10 cellular contexts compared by ENCODE assay signal in genomic region chr2:134706587-134707329, GRCh38. TPM values are rescaled to one million over a fixed set of nuclear protein-coding genes. Genes with fewer than 3 reads are reported as not detected.
A peak's percentile ranks its signal among the peaks of the same experiment; 100 is the strongest.
DNase-seq lines count a peak whose midpoint lies in the region; ATAC-seq and TF ChIP-seq lines count a peak whose summit lies in the region.
"Had no signal": no experiment of that assay in that cellular context is flagged by ENCODE, and none has a peak within 500 bp of the region (broad histone marks: within the 10 kb centered on the region; RNA-seq: fewer than 3 reads in every experiment).

No MANE protein-coding gene starts in this region.

- H3K36me3 ChIP-seq in CD8-positive, alpha-beta memory T cell (ENCODE audit: insufficient read depth, low read length): no peaks in the 10 kb centered on the region
- no peaks in the 10 kb centered on the region for H3K36me3 ChIP-seq in brain microvascular endothelial cell (replicated peaks)

- TF ChIP-seq RAD21 in Ishikawa (IDR thresholded peaks at IDR 0.05; ENCODE audit: low read depth): no peak

- H3K36me3 Mint-ChIP-seq in CD8-positive, alpha-beta memory T cell: peaks cover 0 to 9% (median 0%) of the 10 kb centered on the region in 3 donors

- peak overlapping the region; percentile 5 to 85 (median 53) for H3K4me3 Mint-ChIP-seq in CD8-positive, alpha-beta memory T cell

- peak; percentile 28 for TF ChIP-seq CTCF in brain microvascular endothelial cell (IDR thresholded peaks at IDR 0.05; ENCODE audit: low read depth, low read length, missing control alignments)

- H3K27ac Mint-ChIP-seq in CD8-positive, alpha-beta memory T cell: peak overlapping the region in 4 of 8 donors; percentile 15 to 54 (median 40)

- peaks cover 18% of the 10 kb centered on the region for H3K4me1 ChIP-seq in CD8-positive, alpha-beta memory T cell (ENCODE audit: insufficient read depth, low read length)

- no peak for ATAC-seq in HG03025 (IDR thresholded peaks at IDR 0.05; ENCODE audit: low FRiP score, unreplicated experiment)

- peaks cover 0 to 4% (median 0%) of the 10 kb centered on the region in 5 donors for H3K9me3 Mint-ChIP-seq in CD8-positive, alpha-beta memory T cell

- H3K4me1 Mint-ChIP-seq in CD8-positive, alpha-beta memory T cell: peaks cover 25 to 28% (median 25%) of the 10 kb centered on the region in 3 donors

- TF ChIP-seq EP300 in Ishikawa (IDR thresholded peaks at IDR 0.05; ENCODE audit: borderline replicate concordance): no peak

- H3K4me3 ChIP-seq in CD8-positive, alpha-beta memory T cell (ENCODE audit: low read length): peak overlapping the region; percentile 9
- no peak overlapping the region for H3K4me3 ChIP-seq in brain microvascular endothelial cell (ENCODE audit: low read depth, low read length)

- POLR2A ChIA-PET in CD8-positive, alpha-beta memory T cell (lab: Charles Lee): no interaction called here

- H3K9me3 ChIP-seq in CD8-positive, alpha-beta memory T cell (ENCODE audit: low read length): no peaks in the 10 kb centered on the region

- H3K27ac ChIP-seq in CD8-positive, alpha-beta memory T cell (ENCODE audit: low read depth, low read length): no peak overlapping the region
- no peak overlapping the region for H3K27ac ChIP-seq in brain microvascular endothelial cell

- peaks cover 28 to 79% of the 10 kb centered on the region in 2 donors for H3K27me3 Mint-ChIP-seq in CD8-positive, alpha-beta memory T cell

- CTCF ChIA-PET in CD8-positive, alpha-beta memory T cell (lab: Charles Lee): no interaction called here

- in situ Hi-C loops in brain microvascular endothelial cell (cut with HindIII; ENCODE audit: low pct_ligation_motif_present, low sequenced_read_pairs): no loop called here

- peaks cover 5% of the 10 kb centered on the region for H3K27me3 ChIP-seq in CD8-positive, alpha-beta memory T cell (ENCODE audit: insufficient read depth, low read length, poor library complexity, severe bottlenecking)
- H3K27me3 ChIP-seq in brain microvascular endothelial cell (replicated peaks): no peaks in the 10 kb centered on the region

- no peak for DNase-seq in CD8-positive, alpha-beta memory T cell
- DNase-seq in brain microvascular endothelial cell (no peak), midbrain (lab: John Stamatoyannopoulos, UW) (peak; percentile 10), DMS153 treated with DMSO at 0.1 percent for 48 hours (lab: John Stamatoyannopoulos, UW; ENCODE audit: unreplicated experiment) (no peak), ecto neural progenitor cell (ENCODE audit: low spot score) (no peak), NCI-H524 treated with DMSO at 0.1 percent for 48 hours (lab: John Stamatoyannopoulos, UW) (no peak)
- DNase-seq: activated CD4-positive, CD25-positive, alpha-beta regulatory T cell had no signal

TF ChIP-seq in Ishikawa, 13 proteins besides CTCF, POLR2A, EP300 and RAD21:
- TF ChIP-seq USF1 (IDR thresholded peaks at IDR 0.05) (0 out of 2 replicates have a peak, but pooled peaks have one; percentile 19), TEAD4 (IDR thresholded peaks at IDR 0.05) (no peak), YY1 (IDR thresholded peaks at IDR 0.05; ENCODE audit: low read depth) (no peak), CREB1 (IDR thresholded peaks at IDR 0.05; ENCODE audit: low read depth) (no peak)

RNA-seq across cellular contexts. Expression of gene TMEM163, which starts 12.0 kb away (rescaled TPM):
- total RNA-seq in CD8-positive, alpha-beta memory T cell: not detected
- 0.45 TPM for polyA plus RNA-seq in CD8-positive, alpha-beta memory T cell
- total RNA-seq: NCI-H460 had no signal
